ENCODE assay signal across 8 cellular contexts in genomic region chr2:176131617-176132396, GRCh38. TPM values are rescaled to one million over a fixed set of nuclear protein-coding genes. Genes with fewer than 3 reads are reported as not detected.
DNase-seq lines count a peak whose midpoint lies in the region; ATAC-seq lines count a peak whose summit lies in the region.
"Had no signal": no experiment of that assay in that cellular context is flagged by ENCODE, and none has a peak within 500 bp of the region (broad histone marks: within the 10 kb centered on the region; RNA-seq: fewer than 3 reads in every experiment).

No MANE protein-coding gene starts in this region.

- H3K4me1 Mint-ChIP-seq in dendritic cell treated with granulocyte-macrophage colony-stimulating factor and Interleukin-4, amounts not matched to agents 40 ng/mL and 50 ng/mL, for 4 days (ENCODE audit: low read depth), result peaks cover 35% of the 10 kb centered on the region

- peak overlapping the region; percentile 65 for H3K9ac ChIP-seq in skeletal muscle satellite cell (ENCODE audit: low read depth, low read length)

- no peaks in the 10 kb centered on the region for H3K9me3 ChIP-seq in skeletal muscle satellite cell (replicated peaks; ENCODE audit: low read length)

- no peaks in the 10 kb centered on the region for H3K36me3 ChIP-seq in skeletal muscle satellite cell (ENCODE audit: insufficient read depth, low read length)
- H3K36me3 ChIP-seq: WERI-Rb-1 had no signal

- peaks cover 86% of the 10 kb centered on the region for H3K27me3 Mint-ChIP-seq in dendritic cell treated with granulocyte-macrophage colony-stimulating factor and Interleukin-4, amounts not matched to agents 40 ng/mL and 50 ng/mL, for 4 days

- H3K27ac Mint-ChIP-seq in dendritic cell treated with granulocyte-macrophage colony-stimulating factor and Interleukin-4, amounts not matched to agents 40 ng/mL and 50 ng/mL, for 4 days, result no peak overlapping the region

- no peak for ATAC-seq in HG03280 (IDR thresholded peaks at IDR 0.05; ENCODE audit: unreplicated experiment)

- H3K36me3 Mint-ChIP-seq in dendritic cell treated with granulocyte-macrophage colony-stimulating factor and Interleukin-4, amounts not matched to agents 40 ng/mL and 50 ng/mL, for 4 days (ENCODE audit: low read depth), result no peaks in the 10 kb centered on the region

- H3K9me3 Mint-ChIP-seq in dendritic cell treated with granulocyte-macrophage colony-stimulating factor and Interleukin-4, amounts not matched to agents 40 ng/mL and 50 ng/mL, for 4 days, result no peaks in the 10 kb centered on the region

- peak overlapping the region; percentile 78 for H3K4me2 ChIP-seq in skeletal muscle satellite cell (ENCODE audit: low read length)

- H3K4me1 ChIP-seq in skeletal muscle satellite cell (ENCODE audit: control insufficient read depth, insufficient read depth, low read length), result peaks cover 3% of the 10 kb centered on the region

- H3K4me3 ChIP-seq in skeletal muscle satellite cell (ENCODE audit: low read length), result peak overlapping the region; percentile 65

- H3K4me3 Mint-ChIP-seq in dendritic cell treated with granulocyte-macrophage colony-stimulating factor and Interleukin-4, amounts not matched to agents 40 ng/mL and 50 ng/mL, for 4 days, result peak overlapping the region; percentile 54

- peaks cover 14% of the 10 kb centered on the region for H3K27me3 ChIP-seq in skeletal muscle satellite cell (ENCODE audit: control insufficient read depth, insufficient read depth, low read length)

- DNase-seq in DMS79 treated with DMSO at 0.1 percent for 48 hours (lab: John Stamatoyannopoulos, UW), result peak; percentile 31
- DNase-seq in DMS79 (lab: John Stamatoyannopoulos, UW), result no peak
- no peak for DNase-seq in stimulated activated CD8-positive, alpha-beta memory T cell treated with anti-CD3 and anti-CD28 coated beads, Interleukin-4, amount 100 ng/mL, for 48 hours
- DNase-seq: NCI-H187 treated with DMSO at 0.1 percent for 48 hours, WERI-Rb-1 had no signal

- intact Hi-C loops in dendritic cell treated with granulocyte-macrophage colony-stimulating factor and Interleukin-4, amounts not matched to agents 40 ng/mL and 50 ng/mL, for 4 days (cut with micrococcal nuclease), result loop anchor here (10.0 kb wide), 1 partner anchor 683 kb away; no protein-coding TSS in a partner anchor

RNA-seq across cellular contexts. Expression of gene HOXD8, which starts 2.3 kb away (rescaled TPM):
- 6.6 and 9.0 TPM in 2 replicates for total RNA-seq in skeletal muscle satellite cell (2012; rRNA removed)

RNA-seq across cellular contexts. Expression of gene HOXD9, which starts 9.3 kb away (rescaled TPM):
- 1.1 and 1.3 TPM in 2 replicates for total RNA-seq in skeletal muscle satellite cell (2012; rRNA removed)

RNA-seq across cellular contexts. Expression of gene HOXD10, which starts 15.2 kb away (rescaled TPM):
- total RNA-seq in skeletal muscle satellite cell (2012; rRNA removed), result 0.22 and 0.25 TPM in 2 replicates

RNA-seq across cellular contexts. Expression of gene HOXD4, which starts 19.5 kb away (rescaled TPM):
- total RNA-seq in skeletal muscle satellite cell (2012; rRNA removed), result 1.1 and 2.5 TPM in 2 replicates

RNA-seq across cellular contexts. Expression of gene HOXD11, which starts 24.7 kb away (rescaled TPM):
- not detected in 2 replicates for total RNA-seq in skeletal muscle satellite cell (2012; rRNA removed)
